19 cellular contexts compared by ENCODE assay signal in the genomic region with DNA sequence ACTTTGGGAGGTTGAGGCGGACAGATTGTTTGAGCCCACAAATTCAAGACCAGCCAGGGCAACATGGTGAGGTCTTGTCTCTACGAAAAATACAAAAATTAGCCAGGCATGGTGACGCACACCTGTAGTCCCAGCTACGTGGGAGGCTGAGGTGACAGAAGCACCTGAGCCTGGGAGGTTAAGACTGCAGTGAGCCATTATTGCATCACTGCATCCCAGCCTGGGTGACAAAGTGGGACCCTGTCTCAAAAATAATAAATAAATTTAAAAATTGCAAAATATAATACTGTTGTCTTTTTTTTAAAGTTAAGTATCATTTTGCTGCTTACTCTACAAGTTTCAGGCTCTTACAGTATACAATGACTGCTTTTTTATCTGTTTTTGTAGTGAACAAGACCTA. TPM values are rescaled to one million over a fixed set of nuclear protein-coding genes. Genes with fewer than 3 reads are reported as not detected.
DNase-seq lines count a peak whose midpoint lies in the region; ATAC-seq and TF ChIP-seq lines count a peak whose summit lies in the region.
"Had no signal": no experiment of that assay in that cellular context is flagged by ENCODE, and none has a peak within 500 bp of the region (broad histone marks: within the 10 kb centered on the region; RNA-seq: fewer than 3 reads in every experiment).

No MANE protein-coding gene starts in this region.

- no peak for TF ChIP-seq EP300 in esophagus muscularis mucosa (IDR thresholded peaks at IDR 0.05)

- no peak overlapping the region for H3K4me3 ChIP-seq in Karpas-422 (ENCODE audit: low read length)
- no peak overlapping the region for H3K4me3 ChIP-seq in esophagus muscularis mucosa
- H3K4me3 ChIP-seq: lower lobe of right lung, uterus had no signal

- peaks cover 37% of the 10 kb centered on the region for H3K79me2 ChIP-seq in Karpas-422 (ENCODE audit: low read length)

- no peak for TF ChIP-seq CTCF in esophagus muscularis mucosa (IDR thresholded peaks at IDR 0.05)

- H3K36me3 ChIP-seq in Karpas-422 (ENCODE audit: insufficient read depth, low read length) (peaks cover 54% of the 10 kb centered on the region), esophagus muscularis mucosa (peaks cover 5 to 65% (median 29%) of the 10 kb centered on the region in 4 donors)
- H3K36me3 ChIP-seq: uterus had no signal

- H3K4me1 Mint-ChIP-seq in activated naive CD4-positive, alpha-beta T cell treated with anti-CD3 and anti-CD28 coated beads, Interleukin-2, amount 50 U/mL, for 24 hours = peaks cover 75% of the 10 kb centered on the region
- H3K4me1 Mint-ChIP-seq in stimulated activated memory B cell treated with anti-CD40 and anti-IgM and Interleukin-4, amounts not matched to agents 10 μg/mL and 1 μg/mL and 100 μg/mL, for 72 hours = peaks cover 39% of the 10 kb centered on the region

- H3K27me3 Mint-ChIP-seq in activated naive CD4-positive, alpha-beta T cell treated with anti-CD3 and anti-CD28 coated beads, Interleukin-2, amount 50 U/mL, for 24 hours = no peaks in the 10 kb centered on the region
- H3K27me3 Mint-ChIP-seq in stimulated activated memory B cell treated with anti-CD40 and anti-IgM and Interleukin-4, amounts not matched to agents 10 μg/mL and 1 μg/mL and 100 μg/mL, for 72 hours = no peaks in the 10 kb centered on the region

- no peak overlapping the region for H3K9ac ChIP-seq in Karpas-422 (ENCODE audit: low read length)

- intact Hi-C loops in esophagus muscularis mucosa (cut with DNase I) (no loop called here), Right ventricle myocardium superior (cut with DNase I) (no loop called here)

- H3K4me1 ChIP-seq in Karpas-422 (ENCODE audit: low read length) (peaks cover 39% of the 10 kb centered on the region), esophagus muscularis mucosa (peaks cover 15 to 53% (median 34%) of the 10 kb centered on the region in 4 donors)
- H3K4me1 ChIP-seq: uterus had no signal

- H3K9me2 ChIP-seq in Karpas-422 (replicated peaks; ENCODE audit: insufficient read depth, low read length) = no peaks in the 10 kb centered on the region

- TF ChIP-seq POLR2A in esophagus muscularis mucosa (IDR thresholded peaks at IDR 0.05; ENCODE audit: low read depth) = no peak

- H3K9me3 Mint-ChIP-seq in activated naive CD4-positive, alpha-beta T cell treated with anti-CD3 and anti-CD28 coated beads, Interleukin-2, amount 50 U/mL, for 24 hours = no peaks in the 10 kb centered on the region
- H3K9me3 Mint-ChIP-seq in stimulated activated memory B cell treated with anti-CD40 and anti-IgM and Interleukin-4, amounts not matched to agents 10 μg/mL and 1 μg/mL and 100 μg/mL, for 72 hours = no peaks in the 10 kb centered on the region

- H3K27ac ChIP-seq in Karpas-422 (ENCODE audit: low read length) (peak overlapping the region; percentile 22; the same call in 1 of the 2 replicates), esophagus muscularis mucosa (replicated peaks in 1 of 4) (peak overlapping the region in 3 of 4 donors; percentile 49 to 99 (median 99))
- H3K27ac ChIP-seq: HL-60, lower lobe of right lung, uterus had no signal

- DNase-seq in activated naive CD4-positive, alpha-beta T cell treated with Interleukin-2 at 50 U/mL for 16 hours = no peak
- DNase-seq in Karpas-422 (no peak), esophagus muscularis mucosa (ENCODE audit: extremely low spot score) (no peak), Right ventricle myocardium superior (no peak), islet precursor cell (no peak), DMS153 (lab: John Stamatoyannopoulos, UW) (no peak)
- DNase-seq: activated CD4-positive, alpha-beta T cell treated with anti-CD3 and anti-CD28 coated beads for 4 hours; foreskin melanocyte; hypothalamus; KBM-7; lower lobe of right lung; NCI-H1930; NCI-H226; stimulated activated CD4-positive, alpha-beta T cell treated with anti-CD3 and anti-CD28 coated beads, Interleukin-2, amount 100 ng/mL, for 48 hours; uterus had no signal

- ATAC-seq in stimulated activated memory B cell treated with anti-CD40 and anti-IgM and Interleukin-4, amounts not matched to agents 10 μg/mL and 1 μg/mL and 100 μg/mL, for 72 hours = no peak
- ATAC-seq in Right ventricle myocardium superior (ENCODE audit: poor library complexity) = no peak
- ATAC-seq: lower lobe of right lung, Panc1 had no signal

- no peak overlapping the region for H3K4me3 Mint-ChIP-seq in activated naive CD4-positive, alpha-beta T cell treated with anti-CD3 and anti-CD28 coated beads, Interleukin-2, amount 50 U/mL, for 24 hours
- H3K4me3 Mint-ChIP-seq in stimulated activated memory B cell treated with anti-CD40 and anti-IgM and Interleukin-4, amounts not matched to agents 10 μg/mL and 1 μg/mL and 100 μg/mL, for 72 hours = no peak overlapping the region

- peak overlapping the region; percentile 86 for H3K27ac Mint-ChIP-seq in activated naive CD4-positive, alpha-beta T cell treated with anti-CD3 and anti-CD28 coated beads, Interleukin-2, amount 50 U/mL, for 24 hours
- peak overlapping the region; percentile 47 for H3K27ac Mint-ChIP-seq in stimulated activated memory B cell treated with anti-CD40 and anti-IgM and Interleukin-4, amounts not matched to agents 10 μg/mL and 1 μg/mL and 100 μg/mL, for 72 hours

- 0 out of 2 replicates have a peak, but pooled peaks cover 4% of the 10 kb centered on the region for H4K20me1 ChIP-seq in Karpas-422 (ENCODE audit: insufficient read depth, low read depth, low read length)

- WGBS in esophagus muscularis mucosa = 97% methylated on average over 4 of the region's 4 CpGs

- no peak overlapping the region for H3K4me2 ChIP-seq in Karpas-422 (ENCODE audit: low read depth, low read length, poor library complexity, severe bottlenecking)

- H3K27me3 ChIP-seq in Karpas-422 (ENCODE audit: low read length) (no peaks in the 10 kb centered on the region), esophagus muscularis mucosa (no peaks in the 10 kb centered on the region)
- H3K27me3 ChIP-seq: uterus had no signal

- H3K9me3 ChIP-seq in Karpas-422 (ENCODE audit: low read length) (no peaks in the 10 kb centered on the region), esophagus muscularis mucosa (no peaks in the 10 kb centered on the region)
- H3K9me3 ChIP-seq: lower lobe of right lung, uterus had no signal

- H2AFZ ChIP-seq in Karpas-422 (ENCODE audit: low read length) = no peak overlapping the region

- H3K36me3 Mint-ChIP-seq in activated naive CD4-positive, alpha-beta T cell treated with anti-CD3 and anti-CD28 coated beads, Interleukin-2, amount 50 U/mL, for 24 hours = peaks cover 26% of the 10 kb centered on the region
- peaks cover 51% of the 10 kb centered on the region for H3K36me3 Mint-ChIP-seq in stimulated activated memory B cell treated with anti-CD40 and anti-IgM and Interleukin-4, amounts not matched to agents 10 μg/mL and 1 μg/mL and 100 μg/mL, for 72 hours

RNA-seq across cellular contexts. Expression of a gene that starts 4.0 kb away (rescaled TPM):
- 16.8 and 23.4 TPM in 2 replicates for total RNA-seq in Karpas-422 (2014; rRNA removed; shearing (Covaris generic); ENCODE audit: low replicate concordance)
- total RNA-seq in esophagus muscularis mucosa (100 to 1,000 TPM in 1 of 4 donors, 10 to 100 TPM in 3; 65.2 to 108 (median 92.9) TPM), Right ventricle myocardium superior (39.9 TPM)

RNA-seq across cellular contexts. Expression of a gene that starts 30.1 kb away (rescaled TPM):
- 88.7 and 139 TPM in 2 replicates for total RNA-seq in Karpas-422 (2014; rRNA removed; shearing (Covaris generic); ENCODE audit: low replicate concordance)
- total RNA-seq in esophagus muscularis mucosa (100 to 1,000 TPM; 120 to 229 (median 175) TPM), Right ventricle myocardium superior (521 TPM)
